In genomic region chr3:180161770-180162169, GRCh38 we compare ENCODE assay signal across 8 cellular contexts.
"Had no signal": no experiment of that assay in that cellular context is flagged by ENCODE, and none has a peak within 500 bp of the region (broad histone marks: within the 10 kb centered on the region; RNA-seq: fewer than 3 reads in every experiment).

No MANE protein-coding gene starts in this region.

- ATAC-seq: GM12878 had no signal

- DNase-seq: GDM1, GF-D8 had no signal

- H3K4me3 ChIP-seq: GM12878 had no signal

- FAIRE-seq: G401.6, GM12878, GM12891, GM12892, GM18507, GM19239 had no signal
